1 cellular context compared by ENCODE assay signal in the genomic region with DNA sequence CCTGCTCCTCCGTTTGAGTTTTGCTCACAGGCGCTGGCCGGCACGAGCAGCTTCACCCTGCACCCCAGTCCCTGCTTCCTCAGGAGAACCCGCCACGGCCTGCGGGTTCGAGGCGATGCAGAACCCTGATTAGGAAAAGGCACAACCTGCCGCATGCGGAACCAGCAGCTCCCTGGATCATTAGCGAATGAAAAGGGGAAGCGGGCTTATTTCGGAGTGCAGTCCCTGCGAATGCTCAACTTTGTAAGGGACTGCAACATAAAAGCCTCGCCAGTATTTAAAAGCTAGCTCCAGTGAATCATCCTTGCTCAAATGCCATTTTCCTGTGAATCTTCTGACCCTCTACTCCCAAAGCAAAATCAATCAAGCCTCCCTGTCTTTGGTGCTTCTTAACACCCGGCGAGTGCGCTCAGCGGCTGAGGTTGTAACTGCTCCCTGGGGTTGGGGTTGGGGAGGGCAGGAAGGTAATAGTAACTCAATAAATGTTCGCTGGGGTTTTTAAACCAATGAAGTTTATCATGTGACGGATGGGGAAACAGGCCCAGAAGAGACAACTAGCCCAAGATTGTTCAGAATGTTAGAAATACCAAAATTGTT.
TF ChIP-seq lines count a peak whose summit lies in the region.

No MANE protein-coding gene starts in this region.

TF ChIP-seq in K562, 482 proteins besides CTCF, POLR2A, EP300 and RAD21 (continued from another document and continues in another):
- no peak for TF ChIP-seq ZBTB5 (IDR thresholded peaks at IDR 0.05)
- TF ChIP-seq ZBTB17 (CRISPR knock-in tag; IDR thresholded peaks at IDR 0.05): peak; percentile 93
- TF ChIP-seq, protein P1, sequence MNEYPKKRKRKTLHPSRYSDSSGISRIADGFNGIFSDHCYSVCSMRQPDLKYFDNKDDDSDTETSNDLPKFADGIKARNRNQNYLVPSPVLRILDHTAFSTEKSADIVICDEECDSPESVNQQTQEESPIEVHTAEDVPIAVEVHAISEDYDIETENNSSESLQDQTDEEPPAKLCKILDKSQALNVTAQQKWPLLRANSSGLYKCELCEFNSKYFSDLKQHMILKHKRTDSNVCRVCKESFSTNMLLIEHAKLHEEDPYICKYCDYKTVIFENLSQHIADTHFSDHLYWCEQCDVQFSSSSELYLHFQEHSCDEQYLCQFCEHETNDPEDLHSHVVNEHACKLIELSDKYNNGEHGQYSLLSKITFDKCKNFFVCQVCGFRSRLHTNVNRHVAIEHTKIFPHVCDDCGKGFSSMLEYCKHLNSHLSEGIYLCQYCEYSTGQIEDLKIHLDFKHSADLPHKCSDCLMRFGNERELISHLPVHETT (CRISPR knock-in tag; conservative IDR thresholded peaks at IDR 0.05 in 1 of 2, IDR thresholded peaks at IDR 0.05 in 1 of 2): no peak
- 0 out of 2 replicates have a peak, but pooled peaks have one; percentile 7 for TF ChIP-seq CEBPG (CRISPR knock-in tag; IDR thresholded peaks at IDR 0.05)
- TF ChIP-seq CEBPG (tag; conservative IDR thresholded peaks at IDR 0.05 in 1 of 2, IDR thresholded peaks at IDR 0.05 in 1 of 2): no peak
- no peak for TF ChIP-seq OTX1 (CRISPR knock-in tag; IDR thresholded peaks at IDR 0.05)
- no peak for TF ChIP-seq FOXO4 (CRISPR knock-in tag; IDR thresholded peaks at IDR 0.05)
- no peak for TF ChIP-seq ZNF444 (CRISPR knock-in tag; IDR thresholded peaks at IDR 0.05)
- peak; percentile 86 for TF ChIP-seq SPI1 (IDR thresholded peaks at IDR 0.05; ENCODE audit: borderline replicate concordance, low read depth, low read length)
- no peak for TF ChIP-seq KAT8 (IDR thresholded peaks at IDR 0.05; ENCODE audit: low read depth)
- TF ChIP-seq, protein P2, sequence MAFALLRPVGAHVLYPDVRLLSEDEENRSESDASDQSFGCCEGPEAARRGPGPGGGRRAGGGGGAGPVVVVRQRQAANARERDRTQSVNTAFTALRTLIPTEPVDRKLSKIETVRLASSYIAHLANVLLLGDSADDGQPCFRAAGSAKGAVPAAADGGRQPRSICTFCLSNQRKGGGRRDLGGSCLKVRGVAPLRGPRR (CRISPR knock-in tag; IDR thresholded peaks at IDR 0.05): no peak
- no peak for TF ChIP-seq RNF219 (CRISPR knock-in tag; IDR thresholded peaks at IDR 0.05)
- TF ChIP-seq MCM5 (IDR thresholded peaks at IDR 0.05; ENCODE audit: low read depth): no peak
- TF ChIP-seq HEY1 (CRISPR knock-in tag; IDR thresholded peaks at IDR 0.05; ENCODE audit: borderline replicate concordance): no peak
- 0 out of 2 replicates have a peak, but pooled peaks have one; percentile 31 for TF ChIP-seq ZNF134 (CRISPR knock-in tag; conservative IDR thresholded peaks at IDR 0.05)
- TF ChIP-seq MLLT1 (IDR thresholded peaks at IDR 0.05): peak in 1 of 2 experiments; percentile 69; a peak in 1 of 4 replicates
- no peak for TF ChIP-seq DMBX1 (CRISPR knock-in tag; IDR thresholded peaks at IDR 0.05; ENCODE audit: borderline replicate concordance)
- TF ChIP-seq PHF8 (IDR thresholded peaks at IDR 0.05; ENCODE audit: borderline replicate concordance, low read length): peak; percentile 12; the same call in 1 of the 2 replicates
- no peak for TF ChIP-seq HDAC1 (IDR thresholded peaks at IDR 0.05)
- no peak for TF ChIP-seq FOXJ2 (tag; IDR thresholded peaks at IDR 0.05)
- TF ChIP-seq NR2C2 (CRISPR knock-in tag; IDR thresholded peaks at IDR 0.05): no peak
- peak; percentile 34; the same call in 1 of the 2 replicates for TF ChIP-seq NR2C2 (tag; IDR thresholded peaks at IDR 0.05)
- peak; percentile 77 for TF ChIP-seq L3MBTL2 (IDR thresholded peaks at IDR 0.05)
- TF ChIP-seq ZNF644 (tag; IDR thresholded peaks at IDR 0.05; ENCODE audit: low read depth): no peak
- no peak for TF ChIP-seq CBFA2T3 (IDR thresholded peaks at IDR 0.05)
- no peak for TF ChIP-seq ZNF41 (CRISPR knock-in tag; conservative IDR thresholded peaks at IDR 0.05)
- TF ChIP-seq ZNF217 (CRISPR knock-in tag; IDR thresholded peaks at IDR 0.05): no peak
- TF ChIP-seq RBBP5 (IDR thresholded peaks at IDR 0.05; ENCODE audit: borderline replicate concordance, insufficient read depth, low read length, poor library complexity, severe bottlenecking): peak; percentile 30
- no peak for TF ChIP-seq BMI1 (IDR thresholded peaks at IDR 0.05; ENCODE audit: low read length)
- no peak for TF ChIP-seq HDAC3 (IDR thresholded peaks at IDR 0.05; ENCODE audit: borderline replicate concordance, partially characterized antibody)
- TF ChIP-seq ZNF592 (IDR thresholded peaks at IDR 0.05): peak; percentile 8; the same call in 1 of the 2 replicates
- no peak for TF ChIP-seq PYGO2 (tag; IDR thresholded peaks at IDR 0.05)
- no peak for TF ChIP-seq TEAD2 (tag; IDR thresholded peaks at IDR 0.05)
- TF ChIP-seq CBFB (CRISPR knock-in tag; IDR thresholded peaks at IDR 0.05): no peak
- no peak for TF ChIP-seq ZNF398 (CRISPR knock-in tag; IDR thresholded peaks at IDR 0.05)
- no peak for TF ChIP-seq SMARCC2 (IDR thresholded peaks at IDR 0.05; ENCODE audit: low read depth)
- TF ChIP-seq MAFG (tag; conservative IDR thresholded peaks at IDR 0.05): no peak
- TF ChIP-seq SP2 (IDR thresholded peaks at IDR 0.05; ENCODE audit: extremely low read depth, low read depth, low read length, poor library complexity, severe bottlenecking): no peak
- 0 out of 2 replicates have a peak, but pooled peaks have one; percentile 34 for TF ChIP-seq ARID4B (CRISPR knock-in tag; IDR thresholded peaks at IDR 0.05)
- TF ChIP-seq ZNF165 (CRISPR knock-in tag; IDR thresholded peaks at IDR 0.05; ENCODE audit: borderline replicate concordance): no peak
- no peak for TF ChIP-seq KDM2B (CRISPR knock-in tag; IDR thresholded peaks at IDR 0.05)
- no peak for TF ChIP-seq ZNF668 (CRISPR knock-in tag; IDR thresholded peaks at IDR 0.05)
